1 cellular context compared by ENCODE assay signal in the genomic region with DNA sequence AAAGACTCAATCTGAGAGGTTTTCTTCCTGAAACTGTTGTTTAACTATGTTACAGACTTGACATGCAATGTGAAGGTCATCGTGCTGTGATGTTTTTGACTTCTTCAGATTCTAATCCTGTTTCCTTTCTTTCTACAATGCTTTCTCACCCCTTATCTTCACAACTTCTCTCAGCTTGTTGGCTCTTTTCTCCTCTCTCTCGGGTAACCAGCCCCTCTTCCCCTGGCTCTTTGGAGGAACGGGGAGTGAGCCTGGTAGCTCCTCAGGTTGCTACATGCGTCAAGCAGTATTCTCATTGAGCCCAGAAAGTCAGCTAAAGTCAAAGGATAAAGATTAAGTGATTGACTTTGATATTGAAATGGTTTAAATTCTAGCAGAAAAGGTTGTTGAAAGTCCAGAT.
TF ChIP-seq lines count a peak whose summit lies in the region.

No MANE protein-coding gene starts in this region.

TF ChIP-seq in HCT116, 20 proteins besides CTCF, POLR2A, EP300 and RAD21:
- TF ChIP-seq EGR1 (IDR thresholded peaks at IDR 0.05; ENCODE audit: low read depth) (no peak), POLR2AphosphoS5 (IDR thresholded peaks at IDR 0.05; ENCODE audit: low read depth, low read length) (no peak), MAX (IDR thresholded peaks at IDR 0.05) (no peak), JUND (IDR thresholded peaks at IDR 0.05) (no peak)
